ENCODE assay signal across 18 cellular contexts in genomic region chr4:83150563-83151330, GRCh38. TPM values are rescaled to one million over a fixed set of nuclear protein-coding genes. Genes with fewer than 3 reads are reported as not detected.
DNase-seq lines count a peak whose midpoint lies in the region; ATAC-seq and TF ChIP-seq lines count a peak whose summit lies in the region.
"Had no signal": no experiment of that assay in that cellular context is flagged by ENCODE, and none has a peak within 500 bp of the region (broad histone marks: within the 10 kb centered on the region; RNA-seq: fewer than 3 reads in every experiment).

No MANE protein-coding gene starts in this region.

- peaks cover 17 to 31% of the 10 kb centered on the region in 2 donors for H3K4me1 Mint-ChIP-seq in natural killer cell treated with Interleukin-12 subunit alpha and Interleukin-12 subunit beta and Interleukin-15 and Interleukin-18, amount 100 ng/mL, for 72 hours (ENCODE audit: low read depth in 2 of 2)

- no peak overlapping the region for H3K4me3 Mint-ChIP-seq in natural killer cell treated with Interleukin-12 subunit alpha and Interleukin-12 subunit beta and Interleukin-15 and Interleukin-18, amount 100 ng/mL, for 72 hours
- H3K4me3 Mint-ChIP-seq: stimulated activated naive CD8-positive, alpha-beta T cell treated with anti-CD3 and anti-CD28 coated beads, Interleukin-15, Interleukin-2, amounts not matched to agents 100 ng/mL and 50 ng/mL, for 24 hours; WTC11 had no signal

- no peaks in the 10 kb centered on the region for H3K27me3 ChIP-seq in brain microvascular endothelial cell (replicated peaks)
- H3K27me3 ChIP-seq: pancreas had no signal

- DNase-seq in CD1c-positive myeloid dendritic cell (ENCODE audit: extremely low spot score): peak; percentile 61
- peak; percentile 49 for DNase-seq in HT-29 (ENCODE audit: low spot score)
- peak; percentile 19 for DNase-seq in brain microvascular endothelial cell
- peak; percentile 59 for DNase-seq in kidney tubule cell (ENCODE audit: low spot score)
- DNase-seq in natural killer cell treated with Interleukin-12 subunit alpha and Interleukin-12 subunit beta and Interleukin-15 and Interleukin-18, amount 100 ng/mL, for 72 hours (ENCODE audit: low spot score): no peak
- no peak for DNase-seq in stimulated activated CD4-positive, alpha-beta T cell treated with anti-CD3 and anti-CD28 coated beads, Interleukin-1b, Interleukin-23, amount 100 ng/mL, for 48 hours
- DNase-seq in HEK293T (ENCODE audit: extremely low spot score): no peak
- DNase-seq: activated gamma-delta T cell; DMS153; NCI-H1417 treated with DMSO at 0.1 percent for 48 hours; NCI-H446; pancreas; stimulated activated CD4-positive, alpha-beta T cell treated with anti-CD3 and anti-CD28 coated beads, Interleukin-12 subunit alpha, Interleukin-12 subunit beta, amount 100 ng/mL, for 4 hours had no signal

- POLR2A ChIA-PET in HEK293T (lab: Yijun Ruan, JAX): no interaction called here

- no peaks in the 10 kb centered on the region for H3K36me3 ChIP-seq in brain microvascular endothelial cell (replicated peaks)
- H3K36me3 ChIP-seq: pancreas had no signal

- TF ChIP-seq CTCF in brain microvascular endothelial cell (IDR thresholded peaks at IDR 0.05; ENCODE audit: low read depth, low read length, missing control alignments): no peak

- H3K27me3 Mint-ChIP-seq in natural killer cell treated with Interleukin-12 subunit alpha and Interleukin-12 subunit beta and Interleukin-15 and Interleukin-18, amount 100 ng/mL, for 72 hours: no peaks in the 10 kb centered on the region
- H3K27me3 Mint-ChIP-seq: stimulated activated naive CD8-positive, alpha-beta T cell treated with anti-CD3 and anti-CD28 coated beads, Interleukin-15, Interleukin-2, amounts not matched to agents 100 ng/mL and 50 ng/mL, for 24 hours had no signal

- H3K27ac Mint-ChIP-seq in natural killer cell treated with Interleukin-12 subunit alpha and Interleukin-12 subunit beta and Interleukin-15 and Interleukin-18, amount 100 ng/mL, for 72 hours: no peak overlapping the region
- H3K27ac Mint-ChIP-seq: stimulated activated naive CD8-positive, alpha-beta T cell treated with anti-CD3 and anti-CD28 coated beads, Interleukin-15, Interleukin-2, amounts not matched to agents 100 ng/mL and 50 ng/mL, for 24 hours; WTC11 had no signal

- no peaks in the 10 kb centered on the region for H3K36me3 Mint-ChIP-seq in natural killer cell treated with Interleukin-12 subunit alpha and Interleukin-12 subunit beta and Interleukin-15 and Interleukin-18, amount 100 ng/mL, for 72 hours
- H3K36me3 Mint-ChIP-seq: WTC11 had no signal

- no peak for ATAC-seq in natural killer cell treated with Interleukin-12 subunit alpha and Interleukin-12 subunit beta and Interleukin-15 and Interleukin-18, amount 100 ng/mL, for 72 hours
- no peak for ATAC-seq in HG03432 (IDR thresholded peaks at IDR 0.05; ENCODE audit: unreplicated experiment)
- ATAC-seq: K562, WTC11 had no signal

- no peak overlapping the region for H3K27ac ChIP-seq in brain microvascular endothelial cell
- H3K27ac ChIP-seq: pancreas had no signal

- CTCF ChIA-PET in HEK293T (lab: Yijun Ruan, JAX): no interaction called here

- peaks cover 2% of the 10 kb centered on the region for H3K9me3 Mint-ChIP-seq in natural killer cell treated with Interleukin-12 subunit alpha and Interleukin-12 subunit beta and Interleukin-15 and Interleukin-18, amount 100 ng/mL, for 72 hours

- in situ Hi-C loops in brain microvascular endothelial cell (cut with HindIII; ENCODE audit: low pct_ligation_motif_present, low sequenced_read_pairs): no loop called here

- no peak overlapping the region for H3K4me3 ChIP-seq in brain microvascular endothelial cell (ENCODE audit: low read depth, low read length)
- H3K4me3 ChIP-seq: K562, pancreas had no signal

TF ChIP-seq in HEK293T, 16 proteins besides CTCF, POLR2A, EP300 and RAD21:
- TF ChIP-seq FOXM1 (IDR thresholded peaks at IDR 0.05; ENCODE audit: borderline replicate concordance) (no peak), BHLHE40 (IDR thresholded peaks at IDR 0.05; ENCODE audit: borderline replicate concordance) (no peak), SUZ12 (IDR thresholded peaks at IDR 0.05) (no peak), FOXK2 (IDR thresholded peaks at IDR 0.05) (no peak), ELF4 (IDR thresholded peaks at IDR 0.05) (no peak), LEF1 (IDR thresholded peaks at IDR 0.05; ENCODE audit: borderline replicate concordance) (no peak), ARNT (IDR thresholded peaks at IDR 0.05) (no peak), TARDBP (IDR thresholded peaks at IDR 0.05) (no peak), SP1 (IDR thresholded peaks at IDR 0.05) (no peak), L3MBTL2 (conservative IDR thresholded peaks at IDR 0.05) (no peak), HDGF (IDR thresholded peaks at IDR 0.05; ENCODE audit: borderline replicate concordance) (no peak), FOXA1 (IDR thresholded peaks at IDR 0.05) (no peak), NFRKB (IDR thresholded peaks at IDR 0.05) (no peak)

RNA-seq across cellular contexts. Expression of gene PLAC8, which starts 36.2 kb away (rescaled TPM):
- 9.8 and 10.8 TPM in 2 replicates for total RNA-seq in HT-29 (2014; rRNA removed; shearing (Covaris generic))
- total RNA-seq in natural killer cell treated with Interleukin-12 subunit alpha and Interleukin-12 subunit beta and Interleukin-15 and Interleukin-18, amount 100 ng/mL, for 72 hours: 10 to 100 TPM; 10.0 to 37.4 TPM
- total RNA-seq: OCI-LY7 had no signal

Comparison
In these comparisons a context has a peak if more than half of its experiments do, and no peak if none do; other contexts are left out.
1. DNase-seq: peak in CD1c-positive myeloid dendritic cell (single experiment), HT-29 (single experiment), brain microvascular endothelial cell (single experiment) and kidney tubule cell (single experiment); none in natural killer cell treated with Interleukin-12 subunit alpha and Interleukin-12 subunit beta and Interleukin-15 and Interleukin-18, amount 100 ng/mL, for 72 hours (single experiment), stimulated activated CD4-positive, alpha-beta T cell treated with anti-CD3 and anti-CD28 coated beads, Interleukin-1b, Interleukin-23, amount 100 ng/mL, for 48 hours (single experiment) and HEK293T (single experiment).